Comparison of ENCODE assay signal across 8 cellular contexts in genomic region chr7:76392531-76393115, GRCh38. TPM values are rescaled to one million over a fixed set of nuclear protein-coding genes. Genes with fewer than 3 reads are reported as not detected.
A peak's percentile ranks its signal among the peaks of the same experiment; 100 is the strongest.
DNase-seq lines count a peak whose midpoint lies in the region; FAIRE-seq and TF ChIP-seq lines count a peak whose summit lies in the region.

No MANE protein-coding gene starts in this region.

- no peak for TF ChIP-seq CTCF in Peyer's patch (IDR thresholded peaks at IDR 0.05)
- TF ChIP-seq CTCF in parathyroid adenoma (IDR thresholded peaks at IDR 0.05) = no peak

- WGBS in esophagus, 2 donors = 33 to 38% methylated on average over 12 of the region's 12 CpGs

- H3K9me3 ChIP-seq in ES-I3 (ENCODE audit: control insufficient read depth, insufficient read depth, low read length) (no peaks in the 10 kb centered on the region), Peyer's patch (no peaks in the 10 kb centered on the region), esophagus (ENCODE audit: control insufficient read depth in 2 of 2, insufficient read depth in 1 of 2, low read depth in 1 of 2, low read length in 1 of 2) (no peaks in the 10 kb centered on the region), parathyroid adenoma (ENCODE audit: control insufficient read depth, low read length) (no peaks in the 10 kb centered on the region)

- H3K27me3 ChIP-seq in Peyer's patch = no peaks in the 10 kb centered on the region
- H3K27me3 ChIP-seq in esophagus (ENCODE audit: control insufficient read depth in 1 of 2, insufficient read depth in 2 of 2, low read length in 2 of 2) = no peaks in the 10 kb centered on the region
- no peaks in the 10 kb centered on the region for H3K27me3 ChIP-seq in parathyroid adenoma (ENCODE audit: control insufficient read depth, insufficient read depth, low read length)

- no peak for FAIRE-seq in urothelium cell line (lab: Jason Lieb, UNC)

- peak overlapping the region; percentile 72 for H3K9ac ChIP-seq in ES-I3 (ENCODE audit: low read depth, low read length)
- no peak overlapping the region for H3K9ac ChIP-seq in parathyroid adenoma

- H3K4me3 ChIP-seq in Peyer's patch (peak overlapping the region; percentile 65 to 82 (median 68)), esophagus (ENCODE audit: low read depth in 1 of 2, low read length in 2 of 2) (peak overlapping the region; percentile 43 to 60), parathyroid adenoma (ENCODE audit: low read depth, low read length) (peak overlapping the region; percentile 28)

- H3K4me1 ChIP-seq in ES-I3 (ENCODE audit: insufficient read depth, low read length) (peaks cover 36% of the 10 kb centered on the region), Peyer's patch (peaks cover 0 to 20% (median 6%) of the 10 kb centered on the region in 4 donors), esophagus (ENCODE audit: control insufficient read depth in 2 of 2, insufficient read depth in 2 of 2, low read length in 1 of 2) (peaks cover 0 to 5% of the 10 kb centered on the region in 2 donors), parathyroid adenoma (peaks cover 6% of the 10 kb centered on the region)

- H2AFZ ChIP-seq in parathyroid adenoma = peak overlapping the region; percentile 78

- peak overlapping the region; percentile 56 for H3K4me2 ChIP-seq in parathyroid adenoma (ENCODE audit: low read length)

- in situ Hi-C loops in G401 (cut with HindIII; ENCODE audit: low sequenced_read_pairs) = no loop called here

- H3K36me3 ChIP-seq in ES-I3 (ENCODE audit: insufficient read depth, low read length) (no peaks in the 10 kb centered on the region), Peyer's patch (no peaks in the 10 kb centered on the region), esophagus (ENCODE audit: control insufficient read depth in 2 of 2, insufficient read depth in 2 of 2, low read length in 1 of 2) (no peaks in the 10 kb centered on the region), parathyroid adenoma (ENCODE audit: control insufficient read depth, insufficient read depth, low read length) (no peaks in the 10 kb centered on the region)

- H3K27ac ChIP-seq in Peyer's patch (peak overlapping the region; percentile 84 to 89 (median 85)), esophagus (ENCODE audit: low read depth in 2 of 2, low read length in 1 of 2) (peak overlapping the region; percentile 84 to 87), parathyroid adenoma (peak overlapping the region; percentile 50)

- no peaks in the 10 kb centered on the region for H3K79me2 ChIP-seq in parathyroid adenoma

- TF ChIP-seq POLR2A in Peyer's patch (IDR thresholded peaks at IDR 0.05) = no peak

- no peak for DNase-seq in Peyer's patch
- DNase-seq in G401 (ENCODE audit: low spot score) = no peak
- DNase-seq in urothelium cell line (ENCODE audit: low spot score) = no peak
- no peak for DNase-seq in NCI-H446 (lab: John Stamatoyannopoulos, UW)
- DNase-seq in iPS-NIHi7 (ENCODE audit: extremely low spot score) = no peak

RNA-seq across cellular contexts. Expression of gene SSC4D, which starts 16.9 kb away (rescaled TPM):
- 1 to 10 TPM in 1 of 4 donors, not detected in 3; 2.8 TPM for total RNA-seq in Peyer's patch
- polyA plus RNA-seq in esophagus = under 1 TPM; 0.59 to 0.88 TPM
- 8.1 and 8.5 TPM in 2 replicates for total RNA-seq in G401 (2014; rRNA removed; shearing (Covaris generic))

RNA-seq across cellular contexts. Expression of gene ZP3, which starts 32.1 kb away (rescaled TPM):
- 1 to 10 TPM in 3 of 4 donors, not detected in 1; 2.8 to 4.3 (median 3.3) TPM for total RNA-seq in Peyer's patch
- 1 to 10 TPM; 4.3 to 6.9 TPM for polyA plus RNA-seq in esophagus
- 1.3 and 3.0 TPM in 2 replicates for total RNA-seq in G401 (2014; rRNA removed; shearing (Covaris generic))

RNA-seq across cellular contexts. Expression of gene YWHAG, which starts 33.8 kb away (rescaled TPM):
- total RNA-seq in Peyer's patch = 10 to 100 TPM; 40.5 to 74.3 (median 53.6) TPM
- 10 to 100 TPM; 35.2 to 53.3 TPM for polyA plus RNA-seq in esophagus
- total RNA-seq in G401 (2014; rRNA removed; shearing (Covaris generic)) = 88.9 and 113 TPM in 2 replicates
